ENCODE assay signal across 28 cellular contexts in the genomic region with DNA sequence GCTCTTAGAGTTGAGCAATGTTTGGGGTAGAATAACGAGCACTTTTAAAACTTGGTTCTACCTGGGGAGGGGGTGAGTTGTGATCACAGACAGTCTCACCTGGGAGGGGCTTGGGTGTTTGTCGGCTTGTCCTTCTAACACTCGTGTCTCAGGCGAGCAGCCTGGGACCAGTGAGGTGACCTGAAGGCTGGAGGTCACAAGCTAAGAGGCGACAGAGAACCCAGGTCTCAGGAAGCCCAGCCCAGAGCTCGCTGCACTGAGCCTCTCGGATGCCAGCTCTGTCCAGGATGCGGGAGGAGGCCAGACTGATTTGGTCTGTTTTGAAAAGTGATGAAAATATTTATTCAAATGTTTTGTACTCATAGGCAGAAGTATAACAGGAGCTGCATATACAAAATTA. TPM values are rescaled to one million over a fixed set of nuclear protein-coding genes. Genes with fewer than 3 reads are reported as not detected.
"Had no signal": no experiment of that assay in that cellular context is flagged by ENCODE, and none has a peak within 500 bp of the region (broad histone marks: within the 10 kb centered on the region; RNA-seq: fewer than 3 reads in every experiment).

No MANE protein-coding gene starts in this region.

- DNase-seq: activated CD4-positive, alpha-beta T cell treated with anti-CD3 and anti-CD28 coated beads for 36 hours; activated CD4-positive, CD25-positive, alpha-beta regulatory T cell; activated CD8-positive, alpha-beta memory T cell treated with anti-CD3 and anti-CD28 coated beads, Interleukin-2, amount 10 ng/mL, durations not matched to agents 7 days and 5 days; activated CD8-positive, alpha-beta T cell treated with anti-CD3 and anti-CD28 coated beads, Interleukin-2, amount 10 ng/mL, durations not matched to agents 7 days and 5 days; activated naive CD4-positive, alpha-beta T cell; activated T-cell treated with anti-CD3 and anti-CD28 coated beads, Interleukin-2, amount 50 U/mL, for 48 hours; anterior cingulate cortex; body of pancreas; cortex of kidney; foreskin fibroblast; hippocampal formation; mammary epithelial cell; naive thymus-derived CD8-positive, alpha-beta T cell; stimulated activated CD4-positive, alpha-beta T cell treated with anti-CD3 and anti-CD28 coated beads, Interleukin-12 subunit alpha, Interleukin-12 subunit beta, amount 100 ng/mL, for 4 hours; stimulated activated CD4-positive, alpha-beta T cell treated with anti-CD3 and anti-CD28 coated beads, Interleukin-4, amount 100 ng/mL, for 1 hour; T-helper 1 cell; upper lobe of right lung had no signal

- H3K27me3 ChIP-seq: body of pancreas, right lobe of liver, upper lobe of right lung had no signal

- ATAC-seq: activated CD4-positive, alpha-beta T cell treated with anti-CD3 and anti-CD28 coated beads for 36 hours; activated CD8-positive, alpha-beta memory T cell treated with anti-CD3 and anti-CD28 coated beads, Interleukin-2, amount 10 ng/mL, durations not matched to agents 7 days and 5 days; activated CD8-positive, alpha-beta T cell treated with anti-CD3 and anti-CD28 coated beads, Interleukin-2, amount 10 ng/mL, durations not matched to agents 7 days and 5 days; activated naive CD4-positive, alpha-beta T cell treated with anti-CD3 and anti-CD28 coated beads, Interleukin-2, amount 50 U/mL, for 72 hours; body of pancreas; esophagus mucosa; naive thymus-derived CD8-positive, alpha-beta T cell; right lobe of liver; stimulated activated effector memory CD8-positive, alpha-beta T cell treated with anti-CD3 and anti-CD28 coated beads, Interleukin-12 subunit alpha, Interleukin-12 subunit beta, amount 100 ng/mL, for 72 hours; upper lobe of right lung had no signal

- H3K9me3 ChIP-seq: body of pancreas, right lobe of liver, upper lobe of right lung had no signal

- H3K27ac ChIP-seq: body of pancreas, right lobe of liver, upper lobe of right lung had no signal

- H3K4me1 ChIP-seq: body of pancreas had no signal

- H3K36me3 ChIP-seq: right lobe of liver, upper lobe of right lung had no signal

- H3K4me3 ChIP-seq: body of pancreas, right lobe of liver, upper lobe of right lung had no signal

RNA-seq across cellular contexts. Expression of gene HTRA1, which starts 11.8 kb away (rescaled TPM):
- total RNA-seq: activated CD4-positive, alpha-beta T cell treated with anti-CD3 and anti-CD28 coated beads for 36 hours; activated CD8-positive, alpha-beta memory T cell treated with anti-CD3 and anti-CD28 coated beads, Interleukin-2, amount 10 ng/mL, durations not matched to agents 7 days and 5 days; activated CD8-positive, alpha-beta T cell treated with anti-CD3 and anti-CD28 coated beads, Interleukin-2, amount 10 ng/mL, durations not matched to agents 7 days and 5 days; activated naive CD4-positive, alpha-beta T cell treated with anti-CD3 and anti-CD28 coated beads, Interleukin-2, amount 50 U/mL, for 72 hours; activated T-helper 2 cell treated with anti-CD3 and anti-CD28 coated beads, Interferon-gamma antibody, Interleukin-2, Interleukin-4, amounts not matched to agents 10 μg/mL and 5 μg/mL and 100 μg/mL, durations not matched to agents 14 hours and 24 hours and 36 hours; naive thymus-derived CD8-positive, alpha-beta T cell had no signal
- polyA plus RNA-seq: naive thymus-derived CD8-positive, alpha-beta T cell had no signal

RNA-seq across cellular contexts. Expression of gene ARMS2, which starts 18.7 kb away (rescaled TPM):
- total RNA-seq: activated CD4-positive, alpha-beta T cell treated with anti-CD3 and anti-CD28 coated beads for 36 hours; activated CD8-positive, alpha-beta memory T cell treated with anti-CD3 and anti-CD28 coated beads, Interleukin-2, amount 10 ng/mL, durations not matched to agents 7 days and 5 days; activated CD8-positive, alpha-beta T cell treated with anti-CD3 and anti-CD28 coated beads, Interleukin-2, amount 10 ng/mL, durations not matched to agents 7 days and 5 days; activated T-helper 2 cell treated with anti-CD3 and anti-CD28 coated beads, Interferon-gamma antibody, Interleukin-2, Interleukin-4, amounts not matched to agents 10 μg/mL and 5 μg/mL and 100 μg/mL, durations not matched to agents 14 hours and 24 hours and 36 hours; body of pancreas; cerebellum; esophagus mucosa; naive thymus-derived CD8-positive, alpha-beta T cell; omental fat pad; posterior vena cava; right lobe of liver; skeletal muscle tissue; subcutaneous adipose tissue; upper lobe of right lung had no signal
- polyA plus RNA-seq: liver; mammary epithelial cell; naive thymus-derived CD8-positive, alpha-beta T cell had no signal
